Comparison of ENCODE assay signal across 1 cellular context in genomic region chr12:108483213-108483920, GRCh38.
TF ChIP-seq lines count a peak whose summit lies in the region.

No MANE protein-coding gene starts in this region.

TF ChIP-seq in HCT116, 20 proteins besides CTCF, POLR2A, EP300 and RAD21:
- TF ChIP-seq MAX (IDR thresholded peaks at IDR 0.05) (no peak), REST (IDR thresholded peaks at IDR 0.05; ENCODE audit: low read depth) (no peak), ELF1 (IDR thresholded peaks at IDR 0.05; ENCODE audit: borderline replicate concordance, low read depth) (no peak), ZNF274 (IDR thresholded peaks at IDR 0.05; ENCODE audit: low read depth, low read length) (no peak), EGR1 (IDR thresholded peaks at IDR 0.05; ENCODE audit: low read depth) (no peak), SP1 (IDR thresholded peaks at IDR 0.05; ENCODE audit: low read depth) (no peak), JUND (IDR thresholded peaks at IDR 0.05) (no peak), CBX3 (IDR thresholded peaks at IDR 0.05; ENCODE audit: low read depth) (no peak), TCF7L2 (IDR thresholded peaks at IDR 0.05; ENCODE audit: borderline replicate concordance, extremely low read depth, insufficient read depth, insufficient read length) (no peak), ZBTB33 (IDR thresholded peaks at IDR 0.05; ENCODE audit: extremely low read depth, insufficient replicate concordance, low read length) (no peak), YY1 (IDR thresholded peaks at IDR 0.05; ENCODE audit: extremely low read depth, insufficient replicate concordance, low read depth, low read length) (no peak), ZFX (IDR thresholded peaks at IDR 0.05) (no peak), EZH2phosphoT487 (IDR thresholded peaks at IDR 0.05; ENCODE audit: borderline replicate concordance) (no peak), EZH2 (IDR thresholded peaks at IDR 0.05) (no peak)
